22 cellular contexts compared by ENCODE assay signal in the genomic region with DNA sequence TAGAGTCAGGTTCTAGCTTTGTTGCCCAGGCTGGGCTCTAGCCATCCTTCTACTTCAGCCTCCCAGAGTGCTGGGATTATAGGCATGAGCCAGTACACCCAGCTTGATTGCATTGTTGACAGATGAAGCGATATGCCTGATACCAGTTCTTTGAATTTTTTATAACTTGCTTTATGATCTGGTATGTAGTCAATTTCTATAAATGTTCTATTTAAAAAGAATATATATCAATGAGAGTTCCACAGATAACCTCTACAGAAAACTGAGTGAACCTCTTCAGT.
"Had no signal": no experiment of that assay in that cellular context is flagged by ENCODE, and none has a peak within 500 bp of the region (broad histone marks: within the 10 kb centered on the region; RNA-seq: fewer than 3 reads in every experiment).

No MANE protein-coding gene starts in this region.

- ATAC-seq: naive thymus-derived CD4-positive, alpha-beta T cell; natural killer cell treated with Interleukin-12 subunit alpha and Interleukin-12 subunit beta and Interleukin-15 and Interleukin-18, amount 100 ng/mL, for 72 hours; stimulated activated naive B cell treated with anti-CD40 and anti-IgM and Interleukin-4, amounts not matched to agents 10 μg/mL and 1 μg/mL and 100 μg/mL, for 72 hours; stimulated activated naive CD8-positive, alpha-beta T cell treated with anti-CD3 and anti-CD28 coated beads, Interleukin-15, Interleukin-2, amounts not matched to agents 100 U/mL and 50 U/mL, for 24 hours had no signal

- H3K4me2 ChIP-seq: smooth muscle cell had no signal

- H3K36me3 ChIP-seq: lower lobe of right lung, ovary, right atrium auricular region, right lobe of liver, stomach, thyroid gland, transverse colon, upper lobe of right lung had no signal

- H3K27me3 ChIP-seq: ovary, right atrium auricular region, right lobe of liver, stomach, testis, thyroid gland, transverse colon, upper lobe of right lung had no signal

- H3K9me3 ChIP-seq: lower lobe of right lung, ovary, right atrium auricular region, right lobe of liver, stomach, testis, thyroid gland, transverse colon, upper lobe of right lung had no signal

- H3K4me3 ChIP-seq: lower lobe of right lung, ovary, right atrium auricular region, right lobe of liver, smooth muscle cell, stomach, testis, thyroid gland, transverse colon, upper lobe of right lung had no signal

- DNase-seq: hypothalamus; immature natural killer cell; kidney; lower lobe of right lung; mammary epithelial cell; naive thymus-derived CD4-positive, alpha-beta T cell; ovary; right lobe of liver; stimulated activated CD4-positive, alpha-beta T cell treated with anti-CD3 and anti-CD28 coated beads, Interleukin-12 subunit alpha, Interleukin-12 subunit beta, amount 100 ng/mL, for 4 hours; stimulated activated CD4-positive, alpha-beta T cell treated with anti-CD3 and anti-CD28 coated beads, Interleukin-15, amount 100 ng/mL, for 24 hours; stimulated activated CD4-positive, alpha-beta T cell treated with anti-CD3 and anti-CD28 coated beads, Interleukin-2, amount 100 ng/mL, for 24 hours; stimulated activated CD4-positive, alpha-beta T cell treated with anti-CD3 and anti-CD28 coated beads, Interleukin-4, amount 100 ng/mL, for 1 hour; stimulated activated naive B cell treated with anti-CD40 and anti-IgM and Interleukin-4, amounts not matched to agents 10 μg/mL and 1 μg/mL and 100 μg/mL, for 72 hours; stimulated activated naive CD8-positive, alpha-beta T cell treated with anti-CD3 and anti-CD28 coated beads, Interleukin-15, Interleukin-2, amounts not matched to agents 100 U/mL and 50 U/mL, for 24 hours; stomach; testis; thyroid gland; transverse colon; upper lobe of right lung had no signal

- H3K27ac ChIP-seq: lower lobe of right lung, ovary, right atrium auricular region, right lobe of liver, stomach, thyroid gland, transverse colon, upper lobe of right lung had no signal
